In genomic region chr5:67657055-67657454, GRCh38 we compare ENCODE assay signal across 23 cellular contexts.
DNase-seq lines count a peak whose midpoint lies in the region; ATAC-seq and FAIRE-seq lines count a peak whose summit lies in the region.
"Had no signal": no experiment of that assay in that cellular context is flagged by ENCODE, and none has a peak within 500 bp of the region (broad histone marks: within the 10 kb centered on the region; RNA-seq: fewer than 3 reads in every experiment).

No MANE protein-coding gene starts in this region.

- FAIRE-seq in A204.1 (lab: Jason Lieb, UNC): peak; percentile 64
- FAIRE-seq in colon (lab: Jason Lieb, UNC): peak; percentile 80
- FAIRE-seq in frontal cortex (lab: Jason Lieb, UNC): peak; percentile 91
- FAIRE-seq: GM12878, GM12892, GM18507 had no signal

- DNase-seq in frontal cortex (ENCODE audit: low spot score in 2 of 2) (no peak), Kasumi-1 (lab: John Stamatoyannopoulos, UW) (no peak)
- DNase-seq: ACHN; BE2C; C1 segment of cervical spinal cord; CD4-positive, alpha-beta memory T cell; CD4-positive, CD25-positive, alpha-beta regulatory T cell; CD8-positive, alpha-beta memory T cell; COR-L47; DMS 273 treated with DMSO at 0.1 percent for 48 hours; DMS153; DMS53; DMS79; DND-41; EL; GDM1 had no signal

- ATAC-seq in GM21786 (IDR thresholded peaks at IDR 0.05; ENCODE audit: unreplicated experiment) (no peak), HG03457 (IDR thresholded peaks at IDR 0.05; ENCODE audit: unreplicated experiment) (no peak)
- ATAC-seq: GM12878 had no signal
